In genomic region chr5:96919754-96920197, GRCh38 we compare ENCODE assay signal across 10 cellular contexts.
DNase-seq lines count a peak whose midpoint lies in the region; ATAC-seq lines count a peak whose summit lies in the region.
"Had no signal": no experiment of that assay in that cellular context is flagged by ENCODE, and none has a peak within 500 bp of the region (broad histone marks: within the 10 kb centered on the region; RNA-seq: fewer than 3 reads in every experiment).

No MANE protein-coding gene starts in this region.

- in situ Hi-C loops in ACHN (cut with HindIII; ENCODE audit: low pct_ligation_motif_present, low pct_unique_long_range_greater_than_20kb, low sequenced_read_pairs) = no loop called here

- peak; percentile 36 for DNase-seq in stimulated activated CD4-positive, alpha-beta T cell treated with anti-CD3 and anti-CD28 coated beads, Interleukin-1b, Interleukin-23, amount 100 ng/mL, for 48 hours
- DNase-seq in stimulated activated CD4-positive, alpha-beta T cell treated with anti-CD3 and anti-CD28 coated beads, Interleukin-12 subunit alpha, Interleukin-12 subunit beta, amount 100 ng/mL, for 4 hours = no peak
- DNase-seq in ACHN (no peak), DMS 273 treated with DMSO at 0.1 percent for 48 hours (lab: John Stamatoyannopoulos, UW) (no peak), pons (ENCODE audit: low spot score) (no peak)
- no peak for DNase-seq in activated effector memory CD4-positive, alpha-beta T cell treated with anti-CD3 and anti-CD28 coated beads, Interleukin-2, amount 50 U/mL, for 16 hours
- DNase-seq: body of pancreas, right lobe of liver had no signal

- ATAC-seq in GM21786 (IDR thresholded peaks at IDR 0.05; ENCODE audit: unreplicated experiment) = peak; percentile 81
- peak; percentile 73 for ATAC-seq in HG03442 (IDR thresholded peaks at IDR 0.05; ENCODE audit: unreplicated experiment)
- ATAC-seq: body of pancreas, right lobe of liver had no signal
